Comparison of ENCODE assay signal across 6 cellular contexts in genomic region chr16:426115-426905, GRCh38.
A peak's percentile ranks its signal among the peaks of the same experiment; 100 is the strongest.
DNase-seq lines count a peak whose midpoint lies in the region; ATAC-seq lines count a peak whose summit lies in the region.

No MANE protein-coding gene starts in this region.

- no peak for ATAC-seq in memory B cell (ENCODE audit: low read depth)

- no peaks in the 10 kb centered on the region for H3K9me3 Mint-ChIP-seq in activated naive CD4-positive, alpha-beta T cell treated with anti-CD3 and anti-CD28 coated beads, Interleukin-2, amount 50 U/mL, for 24 hours
- no peaks in the 10 kb centered on the region for H3K9me3 Mint-ChIP-seq in memory B cell

- peaks cover 3% of the 10 kb centered on the region for H3K36me3 Mint-ChIP-seq in activated naive CD4-positive, alpha-beta T cell treated with anti-CD3 and anti-CD28 coated beads, Interleukin-2, amount 50 U/mL, for 24 hours
- peaks cover 2% of the 10 kb centered on the region for H3K36me3 Mint-ChIP-seq in memory B cell

- no peak for DNase-seq in activated naive CD4-positive, alpha-beta T cell treated with anti-CD3 and anti-CD28 coated beads, Interleukin-2, amount 50 U/mL, for 16 hours
- peak; percentile 35 to 44 for DNase-seq in activated T-cell treated with anti-CD3 and anti-CD28 coated beads, Interleukin-2, amount 50 U/mL, for 48 hours
- DNase-seq in memory B cell (ENCODE audit: low spot score in 2 of 2) (peak in 1 of 2 donors; percentile 34), KG1 (lab: John Stamatoyannopoulos, UW) (no peak), NCI-H2107 treated with DMSO at 0.1 percent for 48 hours (lab: John Stamatoyannopoulos, UW; ENCODE audit: unreplicated experiment) (no peak)

- H3K27me3 Mint-ChIP-seq in activated naive CD4-positive, alpha-beta T cell treated with anti-CD3 and anti-CD28 coated beads, Interleukin-2, amount 50 U/mL, for 24 hours = no peaks in the 10 kb centered on the region
- peaks cover 2% of the 10 kb centered on the region for H3K27me3 Mint-ChIP-seq in memory B cell

- peaks cover 36% of the 10 kb centered on the region for H3K4me1 Mint-ChIP-seq in activated naive CD4-positive, alpha-beta T cell treated with anti-CD3 and anti-CD28 coated beads, Interleukin-2, amount 50 U/mL, for 24 hours
- peaks cover 23% of the 10 kb centered on the region for H3K4me1 Mint-ChIP-seq in memory B cell

- H3K27ac Mint-ChIP-seq in activated naive CD4-positive, alpha-beta T cell treated with anti-CD3 and anti-CD28 coated beads, Interleukin-2, amount 50 U/mL, for 24 hours = no peak overlapping the region
- H3K27ac Mint-ChIP-seq in memory B cell = no peak overlapping the region

- peak overlapping the region; percentile 87 for H3K4me3 Mint-ChIP-seq in activated naive CD4-positive, alpha-beta T cell treated with anti-CD3 and anti-CD28 coated beads, Interleukin-2, amount 50 U/mL, for 24 hours
- H3K4me3 Mint-ChIP-seq in memory B cell = peak overlapping the region; percentile 77

Comparison
In these comparisons a context has a peak if more than half of its experiments do, and no peak if none do; other contexts are left out.
1. DNase-seq: peak in activated T-cell treated with anti-CD3 and anti-CD28 coated beads, Interleukin-2, amount 50 U/mL, for 48 hours (2 of 2); none in activated naive CD4-positive, alpha-beta T cell treated with anti-CD3 and anti-CD28 coated beads, Interleukin-2, amount 50 U/mL, for 16 hours (single experiment), KG1 (single experiment) and NCI-H2107 treated with DMSO at 0.1 percent for 48 hours (single experiment).